ENCODE assay signal across 2 cellular contexts in the genomic region with DNA sequence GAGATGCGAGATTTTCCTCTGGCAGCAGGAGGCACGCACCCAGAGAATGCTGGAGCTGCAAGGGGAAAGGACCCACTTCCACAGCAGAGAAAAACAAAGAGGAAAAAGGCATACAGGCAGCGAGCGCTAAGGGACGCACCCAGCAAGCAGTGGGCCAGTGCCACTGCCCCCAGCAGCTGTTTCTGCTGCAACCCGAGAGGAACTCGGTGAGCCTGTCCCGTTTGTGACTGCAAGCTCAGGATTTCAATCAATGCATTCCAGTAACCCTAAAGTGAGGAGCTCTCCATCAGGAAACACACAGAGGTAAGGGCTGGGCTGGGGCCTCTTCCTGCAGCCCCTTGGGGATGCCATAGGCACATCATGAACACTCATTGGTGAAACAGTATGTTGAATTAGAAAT.
TF ChIP-seq lines count a peak whose summit lies in the region.

No MANE protein-coding gene starts in this region.

TF ChIP-seq in GM23338, 12 proteins besides CTCF, POLR2A, EP300 and RAD21 (continues in another document):
- no peak for TF ChIP-seq STAT1 (IDR thresholded peaks at IDR 0.05; ENCODE audit: unreplicated experiment)
- TF ChIP-seq EZH2 (IDR thresholded peaks at IDR 0.05; ENCODE audit: low read depth, unreplicated experiment), result no peak
- TF ChIP-seq JUNB (IDR thresholded peaks at IDR 0.05; ENCODE audit: unreplicated experiment), result no peak
- TF ChIP-seq ZNF331 (CRISPR knock-in tag; IDR thresholded peaks at IDR 0.05; ENCODE audit: low read depth), result no peak
- no peak for TF ChIP-seq REST (IDR thresholded peaks at IDR 0.05; ENCODE audit: unreplicated experiment)
- TF ChIP-seq POLR2AphosphoS5 (IDR thresholded peaks at IDR 0.05; ENCODE audit: low read depth), result no peak
- no peak for TF ChIP-seq ETS1 (IDR thresholded peaks at IDR 0.05)
- TF ChIP-seq, protein P1, sequence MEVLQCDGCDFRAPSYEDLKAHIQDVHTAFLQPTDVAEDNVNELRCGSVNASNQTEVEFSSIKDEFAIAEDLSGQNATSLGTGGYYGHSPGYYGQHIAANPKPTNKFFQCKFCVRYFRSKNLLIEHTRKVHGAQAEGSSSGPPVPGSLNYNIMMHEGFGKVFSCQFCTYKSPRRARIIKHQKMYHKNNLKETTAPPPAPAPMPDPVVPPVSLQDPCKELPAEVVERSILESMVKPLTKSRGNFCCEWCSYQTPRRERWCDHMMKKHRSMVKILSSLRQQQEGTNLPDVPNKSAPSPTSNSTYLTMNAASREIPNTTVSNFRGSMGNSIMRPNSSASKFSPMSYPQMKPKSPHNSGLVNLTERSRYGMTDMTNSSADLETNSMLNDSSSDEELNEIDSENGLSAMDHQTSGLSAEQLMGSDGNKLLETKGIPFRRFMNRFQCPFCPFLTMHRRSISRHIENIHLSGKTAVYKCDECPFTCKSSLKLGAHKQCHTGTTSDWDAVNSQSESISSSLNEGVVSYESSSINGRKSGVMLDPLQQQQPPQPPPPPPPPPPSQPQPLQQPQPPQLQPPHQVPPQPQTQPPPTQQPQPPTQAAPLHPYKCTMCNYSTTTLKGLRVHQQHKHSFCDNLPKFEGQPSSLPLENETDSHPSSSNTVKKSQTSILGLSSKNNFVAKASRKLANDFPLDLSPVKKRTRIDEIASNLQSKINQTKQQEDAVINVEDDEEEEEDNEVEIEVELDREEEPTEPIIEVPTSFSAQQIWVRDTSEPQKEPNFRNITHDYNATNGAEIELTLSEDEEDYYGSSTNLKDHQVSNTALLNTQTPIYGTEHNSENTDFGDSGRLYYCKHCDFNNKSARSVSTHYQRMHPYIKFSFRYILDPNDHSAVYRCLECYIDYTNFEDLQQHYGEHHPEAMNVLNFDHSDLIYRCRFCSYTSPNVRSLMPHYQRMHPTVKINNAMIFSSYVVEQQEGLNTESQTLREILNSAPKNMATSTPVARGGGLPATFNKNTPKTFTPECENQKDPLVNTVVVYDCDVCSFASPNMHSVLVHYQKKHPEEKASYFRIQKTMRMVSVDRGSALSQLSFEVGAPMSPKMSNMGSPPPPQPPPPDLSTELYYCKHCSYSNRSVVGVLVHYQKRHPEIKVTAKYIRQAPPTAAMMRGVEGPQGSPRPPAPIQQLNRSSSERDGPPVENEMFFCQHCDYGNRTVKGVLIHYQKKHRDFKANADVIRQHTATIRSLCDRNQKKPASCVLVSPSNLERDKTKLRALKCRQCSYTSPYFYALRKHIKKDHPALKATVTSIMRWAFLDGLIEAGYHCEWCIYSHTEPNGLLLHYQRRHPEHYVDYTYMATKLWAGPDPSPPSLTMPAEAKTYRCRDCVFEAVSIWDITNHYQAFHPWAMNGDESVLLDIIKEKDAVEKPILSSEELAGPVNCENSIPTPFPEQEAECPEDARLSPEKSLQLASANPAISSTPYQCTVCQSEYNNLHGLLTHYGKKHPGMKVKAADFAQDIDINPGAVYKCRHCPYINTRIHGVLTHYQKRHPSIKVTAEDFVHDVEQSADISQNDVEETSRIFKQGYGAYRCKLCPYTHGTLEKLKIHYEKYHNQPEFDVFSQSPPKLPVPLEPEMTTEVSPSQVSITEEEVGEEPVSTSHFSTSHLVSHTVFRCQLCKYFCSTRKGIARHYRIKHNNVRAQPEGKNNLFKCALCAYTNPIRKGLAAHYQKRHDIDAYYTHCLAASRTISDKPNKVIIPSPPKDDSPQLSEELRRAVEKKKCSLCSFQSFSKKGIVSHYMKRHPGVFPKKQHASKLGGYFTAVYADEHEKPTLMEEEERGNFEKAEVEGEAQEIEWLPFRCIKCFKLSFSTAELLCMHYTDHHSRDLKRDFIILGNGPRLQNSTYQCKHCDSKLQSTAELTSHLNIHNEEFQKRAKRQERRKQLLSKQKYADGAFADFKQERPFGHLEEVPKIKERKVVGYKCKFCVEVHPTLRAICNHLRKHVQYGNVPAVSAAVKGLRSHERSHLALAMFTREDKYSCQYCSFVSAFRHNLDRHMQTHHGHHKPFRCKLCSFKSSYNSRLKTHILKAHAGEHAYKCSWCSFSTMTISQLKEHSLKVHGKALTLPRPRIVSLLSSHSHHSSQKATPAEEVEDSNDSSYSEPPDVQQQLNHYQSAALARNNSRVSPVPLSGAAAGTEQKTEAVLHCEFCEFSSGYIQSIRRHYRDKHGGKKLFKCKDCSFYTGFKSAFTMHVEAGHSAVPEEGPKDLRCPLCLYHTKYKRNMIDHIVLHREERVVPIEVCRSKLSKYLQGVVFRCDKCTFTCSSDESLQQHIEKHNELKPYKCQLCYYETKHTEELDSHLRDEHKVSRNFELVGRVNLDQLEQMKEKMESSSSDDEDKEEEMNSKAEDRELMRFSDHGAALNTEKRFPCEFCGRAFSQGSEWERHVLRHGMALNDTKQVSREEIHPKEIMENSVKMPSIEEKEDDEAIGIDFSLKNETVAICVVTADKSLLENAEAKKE (CRISPR knock-in tag; IDR thresholded peaks at IDR 0.05), result no peak
- no peak for TF ChIP-seq CREB1 (CRISPR knock-in tag; IDR thresholded peaks at IDR 0.05; ENCODE audit: low read depth)
- TF ChIP-seq EZH2phosphoT487 (IDR thresholded peaks at IDR 0.05; ENCODE audit: unreplicated experiment), result no peak

TF ChIP-seq in GM12878, 131 proteins besides CTCF, POLR2A, EP300 and RAD21:
- TF ChIP-seq STAT1 (conservative IDR thresholded peaks at IDR 0.05) (no peak), PAX8 (IDR thresholded peaks at IDR 0.05) (no peak), HDAC2 (IDR thresholded peaks at IDR 0.05) (no peak), STAT3 (IDR thresholded peaks at IDR 0.05; ENCODE audit: low read depth, low read length) (no peak), CBFB (IDR thresholded peaks at IDR 0.05; ENCODE audit: low read depth) (no peak), ZNF274 (IDR thresholded peaks at IDR 0.05; ENCODE audit: insufficient read depth, insufficient read length) (no peak)
- TF ChIP-seq, protein P2, sequence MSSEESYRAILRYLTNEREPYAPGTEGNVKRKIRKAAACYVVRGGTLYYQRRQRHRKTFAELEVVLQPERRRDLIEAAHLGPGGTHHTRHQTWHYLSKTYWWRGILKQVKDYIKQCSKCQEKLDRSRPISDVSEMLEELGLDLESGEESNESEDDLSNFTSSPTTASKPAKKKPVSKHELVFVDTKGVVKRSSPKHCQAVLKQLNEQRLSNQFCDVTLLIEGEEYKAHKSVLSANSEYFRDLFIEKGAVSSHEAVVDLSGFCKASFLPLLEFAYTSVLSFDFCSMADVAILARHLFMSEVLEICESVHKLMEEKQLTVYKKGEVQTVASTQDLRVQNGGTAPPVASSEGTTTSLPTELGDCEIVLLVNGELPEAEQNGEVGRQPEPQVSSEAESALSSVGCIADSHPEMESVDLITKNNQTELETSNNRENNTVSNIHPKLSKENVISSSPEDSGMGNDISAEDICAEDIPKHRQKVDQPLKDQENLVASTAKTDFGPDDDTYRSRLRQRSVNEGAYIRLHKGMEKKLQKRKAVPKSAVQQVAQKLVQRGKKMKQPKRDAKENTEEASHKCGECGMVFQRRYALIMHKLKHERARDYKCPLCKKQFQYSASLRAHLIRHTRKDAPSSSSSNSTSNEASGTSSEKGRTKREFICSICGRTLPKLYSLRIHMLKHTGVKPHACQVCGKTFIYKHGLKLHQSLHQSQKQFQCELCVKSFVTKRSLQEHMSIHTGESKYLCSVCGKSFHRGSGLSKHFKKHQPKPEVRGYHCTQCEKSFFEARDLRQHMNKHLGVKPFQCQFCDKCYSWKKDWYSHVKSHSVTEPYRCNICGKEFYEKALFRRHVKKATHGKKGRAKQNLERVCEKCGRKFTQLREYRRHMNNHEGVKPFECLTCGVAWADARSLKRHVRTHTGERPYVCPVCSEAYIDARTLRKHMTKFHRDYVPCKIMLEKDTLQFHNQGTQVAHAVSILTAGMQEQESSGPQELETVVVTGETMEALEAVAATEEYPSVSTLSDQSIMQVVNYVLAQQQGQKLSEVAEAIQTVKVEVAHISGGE (CRISPR knock-in tag; IDR thresholded peaks at IDR 0.05), result no peak
TF ChIP-seq in GM12878: peak in this region for 0.
